In genomic region chr6:26109776-26110175, GRCh38 we compare ENCODE assay signal across 19 cellular contexts.
"Had no signal": no experiment of that assay in that cellular context is flagged by ENCODE, and none has a peak within 500 bp of the region (broad histone marks: within the 10 kb centered on the region; RNA-seq: fewer than 3 reads in every experiment).

No MANE protein-coding gene starts in this region.

- ATAC-seq: activated CD8-positive, alpha-beta T cell treated with anti-CD3 and anti-CD28 coated beads for 36 hours; lower lobe of right lung; natural killer cell; sciatic nerve had no signal

- H3K4me3 Mint-ChIP-seq: activated CD8-positive, alpha-beta T cell treated with anti-CD3 and anti-CD28 coated beads for 36 hours; activated naive CD4-positive, alpha-beta T cell treated with anti-CD3 and anti-CD28 coated beads for 36 hours; activated T-cell treated with anti-CD3 and anti-CD28 coated beads, Interleukin-2, amount 50 U/mL, for 24 hours; natural killer cell had no signal

- H3K36me3 Mint-ChIP-seq: natural killer cell had no signal

- H3K4me3 ChIP-seq: colonic mucosa, lower lobe of right lung, smooth muscle cell, thoracic aorta had no signal

- H3K4me2 ChIP-seq: smooth muscle cell had no signal

- H3K27ac ChIP-seq: brain microvascular endothelial cell, colonic mucosa, lower lobe of right lung, parathyroid adenoma, thoracic aorta, WERI-Rb-1 had no signal

- H3K36me3 ChIP-seq: brain microvascular endothelial cell, colonic mucosa, lower lobe of right lung, thoracic aorta, WERI-Rb-1 had no signal

- H3K27me3 Mint-ChIP-seq: activated T-cell treated with anti-CD3 and anti-CD28 coated beads, Interleukin-2, amount 50 U/mL, for 24 hours had no signal

- H3K27ac Mint-ChIP-seq: activated CD8-positive, alpha-beta T cell treated with anti-CD3 and anti-CD28 coated beads for 36 hours; activated naive CD4-positive, alpha-beta T cell treated with anti-CD3 and anti-CD28 coated beads for 36 hours; activated T-cell treated with anti-CD3 and anti-CD28 coated beads, Interleukin-2, amount 50 U/mL, for 24 hours; natural killer cell had no signal

- FAIRE-seq: frontal cortex had no signal

- DNase-seq: activated CD8-positive, alpha-beta T cell treated with anti-CD3 and anti-CD28 coated beads for 36 hours; activated naive CD4-positive, alpha-beta T cell treated with anti-CD3 and anti-CD28 coated beads for 36 hours; activated T-cell treated with anti-CD3 and anti-CD28 coated beads, Interleukin-2, amount 50 U/mL, for 24 hours; aorta; brain microvascular endothelial cell; central memory CD4-positive, alpha-beta T cell; colonic mucosa; hypothalamus; islet precursor cell; lower lobe of right lung; natural killer cell; stimulated activated CD4-positive, alpha-beta T cell treated with anti-CD3 and anti-CD28 coated beads, Interleukin-4, amount 100 ng/mL, for 1 hour; T-helper 2 cell; WERI-Rb-1 had no signal

- H3K9ac ChIP-seq: parathyroid adenoma had no signal

- H3K9me3 Mint-ChIP-seq: activated CD8-positive, alpha-beta T cell treated with anti-CD3 and anti-CD28 coated beads for 36 hours; activated naive CD4-positive, alpha-beta T cell treated with anti-CD3 and anti-CD28 coated beads for 36 hours; activated T-cell treated with anti-CD3 and anti-CD28 coated beads, Interleukin-2, amount 50 U/mL, for 24 hours; natural killer cell had no signal

- H3K79me2 ChIP-seq: parathyroid adenoma had no signal

- H2AFZ ChIP-seq: parathyroid adenoma had no signal

- H3K27me3 ChIP-seq: brain microvascular endothelial cell, colonic mucosa had no signal

- H3K4me1 Mint-ChIP-seq: natural killer cell had no signal

- H3K4me1 ChIP-seq: colonic mucosa, lower lobe of right lung, parathyroid adenoma had no signal

- H3K9me3 ChIP-seq: colonic mucosa, lower lobe of right lung, thoracic aorta had no signal
